Comparison of ENCODE assay signal across 8 cellular contexts in genomic region chr10:102121739-102122372, GRCh38. TPM values are rescaled to one million over a fixed set of nuclear protein-coding genes. Genes with fewer than 3 reads are reported as not detected.
DNase-seq lines count a peak whose midpoint lies in the region; ATAC-seq and TF ChIP-seq lines count a peak whose summit lies in the region.

No MANE protein-coding gene starts in this region.

- H3K4me3 Mint-ChIP-seq in endodermal cell (peak overlapping the region; percentile 75), nephron progenitor cell (peak overlapping the region; percentile 91)

- H3K9me3 Mint-ChIP-seq in endodermal cell (no peaks in the 10 kb centered on the region), nephron progenitor cell (no peaks in the 10 kb centered on the region)

- H3K9ac ChIP-seq in endodermal cell (ENCODE audit: extremely low read depth, low read length, poor library complexity, severe bottlenecking): no peak overlapping the region

- H3K36me3 ChIP-seq in BE2C (no peaks in the 10 kb centered on the region), endodermal cell (ENCODE audit: control insufficient read depth, insufficient read depth, low read length) (no peaks in the 10 kb centered on the region)

- peak overlapping the region; percentile 72 for H3K27ac ChIP-seq in endodermal cell (ENCODE audit: low read depth, low read length)

- ATAC-seq in GM19328 (IDR thresholded peaks at IDR 0.05; ENCODE audit: unreplicated experiment): no peak

- peaks cover 44% of the 10 kb centered on the region for H3K4me1 Mint-ChIP-seq in endodermal cell
- H3K4me1 Mint-ChIP-seq in nephron progenitor cell: peaks cover 53% of the 10 kb centered on the region

- WGBS in endodermal cell (ENCODE audit: insufficient coverage in 1 of 2, insufficient read length in 1 of 2), 2 experiments: 29 to 36% methylated on average over 3 to 6 of the region's 6 CpGs

- H3K27me3 ChIP-seq in BE2C (no peaks in the 10 kb centered on the region), endodermal cell (ENCODE audit: control insufficient read depth, insufficient read depth, low read length, poor library complexity, severe bottlenecking) (no peaks in the 10 kb centered on the region)

- H3K36me3 Mint-ChIP-seq in endodermal cell (ENCODE audit: low read depth) (no peaks in the 10 kb centered on the region), nephron progenitor cell (ENCODE audit: low read depth) (no peaks in the 10 kb centered on the region)

- TF ChIP-seq CTCF in BE2C (IDR thresholded peaks at IDR 0.05; ENCODE audit: low read depth, low read length): peak; percentile 17
- peak; percentile 62 for TF ChIP-seq CTCF in endodermal cell (conservative IDR thresholded peaks at IDR 0.05)
- TF ChIP-seq CTCF in nephron progenitor cell (IDR thresholded peaks at IDR 0.05): no peak
- TF ChIP-seq CTCF in GM13976 (IDR thresholded peaks at IDR 0.05; ENCODE audit: borderline replicate concordance, control extremely low read depth, extremely low read depth, insufficient read depth, missing control alignments): no peak

- DNase-seq in BE2C: no peak
- peak; percentile 92 for DNase-seq in NCI-H82 (lab: John Stamatoyannopoulos, UW)
- DNase-seq in endodermal cell: peak; percentile 87
- DNase-seq in nephron progenitor cell: peak; percentile 37
- DNase-seq in stimulated activated CD4-positive, alpha-beta T cell treated with anti-CD3 and anti-CD28 coated beads, Interleukin-12 subunit alpha, Interleukin-12 subunit beta, amount 100 ng/mL, for 4 hours: no peak
- DNase-seq in SHP77 treated with DMSO at 0.1 percent for 48 hours (lab: John Stamatoyannopoulos, UW): no peak
- DNase-seq in GM13976 (ENCODE audit: low spot score): no peak

- H3K4me1 ChIP-seq in BE2C: peaks cover 9% of the 10 kb centered on the region
- peaks cover 15% of the 10 kb centered on the region for H3K4me1 ChIP-seq in endodermal cell (ENCODE audit: control insufficient read depth, insufficient read depth, low read length)

- H3K4me3 ChIP-seq in BE2C (ENCODE audit: low read depth, low read length) (no peak overlapping the region), endodermal cell (ENCODE audit: low read length) (peak overlapping the region; percentile 80)

- H3K27me3 Mint-ChIP-seq in endodermal cell (ENCODE audit: insufficient read depth): no peaks in the 10 kb centered on the region
- H3K27me3 Mint-ChIP-seq in nephron progenitor cell (ENCODE audit: low read depth, poor library complexity): peaks cover 4% of the 10 kb centered on the region

- in situ Hi-C loops in GM13976 (cut with MboI; ENCODE audit: low sequenced_read_pairs, unreplicated experiment): no loop called here

- H3K27ac Mint-ChIP-seq in endodermal cell (peak overlapping the region; percentile 97), nephron progenitor cell (peak overlapping the region; percentile 99)

- H3K9me3 ChIP-seq in BE2C (no peaks in the 10 kb centered on the region), endodermal cell (ENCODE audit: control insufficient read depth, low read length) (no peaks in the 10 kb centered on the region)

RNA-seq across cellular contexts. Expression of gene LDB1, which starts 1.7 kb away (rescaled TPM):
- 259 TPM for polyA plus RNA-seq in BE2C (2012; ENCODE audit: insufficient read depth, insufficient read length, low read depth)
- total RNA-seq in endodermal cell: 10 to 100 TPM; 72.0 to 82.6 TPM
- polyA plus RNA-seq in endodermal cell (2013, experiment 1 of 2): 112 TPM
- polyA plus RNA-seq in endodermal cell (2013, experiment 2 of 2): 104 TPM

RNA-seq across cellular contexts. Expression of gene PPRC1, which starts 11.0 kb away (rescaled TPM):
- polyA plus RNA-seq in BE2C (2012; ENCODE audit: insufficient read depth, insufficient read length, low read depth): 132 TPM
- total RNA-seq in endodermal cell: 10 to 100 TPM; 44.5 to 44.7 TPM
- 31.0 TPM for polyA plus RNA-seq in endodermal cell (2013, experiment 1 of 2)
- 26.7 TPM for polyA plus RNA-seq in endodermal cell (2013, experiment 2 of 2)

RNA-seq across cellular contexts. Expression of gene NOLC1, which starts 30.3 kb away (rescaled TPM):
- 250 TPM for polyA plus RNA-seq in BE2C (2012; ENCODE audit: insufficient read depth, insufficient read length, low read depth)
- 10 to 100 TPM; 92.0 to 93.5 TPM for total RNA-seq in endodermal cell
- 79.8 TPM for polyA plus RNA-seq in endodermal cell (2013, experiment 1 of 2)
- 75.4 TPM for polyA plus RNA-seq in endodermal cell (2013, experiment 2 of 2)

RNA-seq across cellular contexts. Expression of gene HPS6, which starts 56.7 kb away (rescaled TPM):
- 29.2 TPM for polyA plus RNA-seq in BE2C (2012; ENCODE audit: insufficient read depth, insufficient read length, low read depth)
- total RNA-seq in endodermal cell: 10 to 100 TPM; 19.6 to 20.8 TPM
- polyA plus RNA-seq in endodermal cell (2013, experiment 1 of 2): 8.4 TPM
- 8.9 TPM for polyA plus RNA-seq in endodermal cell (2013, experiment 2 of 2)

Comparison
In these comparisons a context has a peak if more than half of its experiments do, and no peak if none do; other contexts are left out.
1. DNase-seq: peak in NCI-H82 (single experiment), endodermal cell (single experiment) and nephron progenitor cell (single experiment); none in BE2C (single experiment), stimulated activated CD4-positive, alpha-beta T cell treated with anti-CD3 and anti-CD28 coated beads, Interleukin-12 subunit alpha, Interleukin-12 subunit beta, amount 100 ng/mL, for 4 hours (single experiment), SHP77 treated with DMSO at 0.1 percent for 48 hours (single experiment) and GM13976 (single experiment).
2. CTCF ChIP-seq: peak in BE2C (single experiment) and endodermal cell (single experiment); none in nephron progenitor cell (single experiment) and GM13976 (single experiment).